11 cellular contexts compared by ENCODE assay signal in the genomic region with DNA sequence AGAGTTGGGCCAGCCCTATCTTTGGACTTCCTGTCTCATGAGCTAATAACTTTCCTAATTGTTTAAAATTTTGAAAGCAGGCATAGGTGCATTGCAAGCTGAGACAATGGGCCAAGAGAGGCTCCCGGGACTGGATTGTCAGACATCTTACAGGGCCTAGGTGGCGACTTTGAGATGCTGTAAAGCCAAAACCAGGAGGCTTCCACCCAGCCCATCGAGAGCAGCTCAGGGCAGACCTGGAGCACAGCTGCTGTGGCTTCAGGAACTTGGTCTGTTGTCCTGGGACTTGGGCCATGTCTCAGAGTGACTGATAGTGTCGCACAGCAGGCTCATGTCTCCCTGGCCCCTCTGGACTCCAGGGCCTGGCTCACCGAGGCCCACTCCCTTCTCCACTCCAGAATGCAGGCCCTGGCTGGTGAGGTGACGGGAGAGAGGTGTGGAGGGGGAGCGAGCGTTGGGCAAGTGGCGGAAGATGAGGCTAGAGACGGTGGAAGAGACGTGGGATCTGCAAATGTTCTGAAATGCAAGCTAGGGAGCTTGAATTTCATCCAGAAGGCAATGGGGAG. TPM values are rescaled to one million over a fixed set of nuclear protein-coding genes. Genes with fewer than 3 reads are reported as not detected.
DNase-seq lines count a peak whose midpoint lies in the region; ATAC-seq, FAIRE-seq and TF ChIP-seq lines count a peak whose summit lies in the region.
"Had no signal": no experiment of that assay in that cellular context is flagged by ENCODE, and none has a peak within 500 bp of the region (broad histone marks: within the 10 kb centered on the region; RNA-seq: fewer than 3 reads in every experiment).

No MANE protein-coding gene starts in this region.

- no peaks in the 10 kb centered on the region for H3K9me3 Mint-ChIP-seq in activated CD4-positive, alpha-beta T cell treated with anti-CD3 and anti-CD28 coated beads for 36 hours (ENCODE audit: low read depth)

- H3K4me3 Mint-ChIP-seq in activated CD4-positive, alpha-beta T cell treated with anti-CD3 and anti-CD28 coated beads for 36 hours, result no peak overlapping the region
- H3K4me3 Mint-ChIP-seq: activated naive CD8-positive, alpha-beta T cell had no signal

- peak overlapping the region; percentile 10 for H3K56ac ChIP-seq in mesendoderm (ENCODE audit: low read length)

- no peaks in the 10 kb centered on the region for H3K36me3 ChIP-seq in mesendoderm (ENCODE audit: control insufficient read depth, insufficient read depth, low read length)

- no peak overlapping the region for H3K18ac ChIP-seq in mesendoderm (ENCODE audit: low read length)

- CTCF ChIA-PET in activated CD4-positive, alpha-beta T cell treated with anti-CD3 and anti-CD28 coated beads for 36 hours (lab: Charles Lee), result interaction anchor here (0.6 to 1.1 kb wide), 3 partner anchors 43 to 140 kb away, joined by 3 read pairs; no protein-coding TSS in a partner anchor

- no peak overlapping the region for H2BK5ac ChIP-seq in mesendoderm (ENCODE audit: low read length)

- FAIRE-seq in D721Med (lab: Jason Lieb, UNC), result no peak

- H3K4me1 ChIP-seq in mesendoderm (ENCODE audit: control insufficient read depth, low read depth, low read length), result no peaks in the 10 kb centered on the region

- no peak overlapping the region for H3K9ac ChIP-seq in mesendoderm (ENCODE audit: low read length)

- H3K27me3 ChIP-seq in mesendoderm (ENCODE audit: insufficient read depth, low read length, poor library complexity), result no peaks in the 10 kb centered on the region

- no peak overlapping the region for H3K27ac Mint-ChIP-seq in activated CD4-positive, alpha-beta T cell treated with anti-CD3 and anti-CD28 coated beads for 36 hours
- H3K27ac Mint-ChIP-seq: activated naive CD8-positive, alpha-beta T cell had no signal

- H4K8ac ChIP-seq in mesendoderm (ENCODE audit: low read depth, low read length), result no peak overlapping the region

- no peak overlapping the region for H4K5ac ChIP-seq in mesendoderm (ENCODE audit: low read length)

- H3K79me2 ChIP-seq in mesendoderm (ENCODE audit: control insufficient read depth, insufficient read depth, low read length), result no peaks in the 10 kb centered on the region

- H3K4me3 ChIP-seq in mesendoderm (ENCODE audit: low read length), result no peak overlapping the region

- H3K4me2 ChIP-seq in mesendoderm (ENCODE audit: low read length), result no peak overlapping the region

- DNase-seq in activated CD4-positive, alpha-beta T cell treated with anti-CD3 and anti-CD28 coated beads for 36 hours, result peak; percentile 36
- DNase-seq in activated CD4-positive, alpha-beta T cell treated with anti-CD3 and anti-CD28 coated beads for 1 hour, result no peak
- DNase-seq in HT1080 (ENCODE audit: low read depth) (peak; percentile 1), UCSD-AML1 (lab: John Stamatoyannopoulos, UW; ENCODE audit: unreplicated experiment) (peak; percentile 29), mesendoderm (peak; percentile 74), D341Med (ENCODE audit: low spot score) (no peak), D721Med (ENCODE audit: insufficient read length, low spot score) (no peak)
- DNase-seq: activated CD4-positive, CD25-positive, alpha-beta regulatory T cell; NCI-H82 had no signal

- no peak overlapping the region for H2BK120ac ChIP-seq in mesendoderm (ENCODE audit: low read depth, low read length)

- intact Hi-C loops in activated CD4-positive, alpha-beta T cell treated with anti-CD3 and anti-CD28 coated beads for 36 hours (cut with DNase I, micrococcal nuclease), result no loop called here

- no peak overlapping the region for H3K23ac ChIP-seq in mesendoderm (ENCODE audit: low read length)

- H3K4me1 Mint-ChIP-seq in activated CD4-positive, alpha-beta T cell treated with anti-CD3 and anti-CD28 coated beads for 36 hours, result peaks cover 24% of the 10 kb centered on the region

- no peak overlapping the region for H2AK5ac ChIP-seq in mesendoderm (ENCODE audit: low read length)

- H3K36me3 Mint-ChIP-seq in activated CD4-positive, alpha-beta T cell treated with anti-CD3 and anti-CD28 coated beads for 36 hours (ENCODE audit: low read depth), result no peaks in the 10 kb centered on the region
- H3K36me3 Mint-ChIP-seq: activated naive CD8-positive, alpha-beta T cell had no signal

- H3K79me1 ChIP-seq in mesendoderm (ENCODE audit: low read length), result no peaks in the 10 kb centered on the region

- POLR2A ChIA-PET in activated CD4-positive, alpha-beta T cell treated with anti-CD3 and anti-CD28 coated beads for 36 hours (lab: Charles Lee), result no interaction called here

- no peak overlapping the region for H2BK15ac ChIP-seq in mesendoderm (replicated peaks; ENCODE audit: low read depth)

- no CpG with 5 or more reads among the region's 11 CpGs for WGBS in mesendoderm (ENCODE audit: extremely low coverage, insufficient coverage, low lambda C conversion rate)

- H3K27ac ChIP-seq in mesendoderm (ENCODE audit: low read depth, low read length), result no peak overlapping the region

- H3K4ac ChIP-seq in mesendoderm (ENCODE audit: low read depth, low read length), result no peak overlapping the region

- ATAC-seq in activated CD4-positive, alpha-beta T cell treated with anti-CD3 and anti-CD28 coated beads for 36 hours, result no peak
- ATAC-seq in HG02885 (IDR thresholded peaks at IDR 0.05; ENCODE audit: poor library complexity, unreplicated experiment), result no peak

- no peak for TF ChIP-seq CTCF in D721Med (IDR thresholded peaks at IDR 0.05; ENCODE audit: insufficient read depth, missing control alignments)

- H3K27me3 Mint-ChIP-seq in activated CD4-positive, alpha-beta T cell treated with anti-CD3 and anti-CD28 coated beads for 36 hours, result no peaks in the 10 kb centered on the region
- H3K27me3 Mint-ChIP-seq: activated naive CD8-positive, alpha-beta T cell had no signal

RNA-seq across cellular contexts. Expression of gene MTM1, which starts 24.1 kb away (rescaled TPM):
- 10 to 100 TPM; 23.1 to 31.3 TPM for total RNA-seq in activated CD4-positive, alpha-beta T cell treated with anti-CD3 and anti-CD28 coated beads for 36 hours
- total RNA-seq in HT1080 (2014; rRNA removed; shearing (Covaris generic)), result 4.9 and 6.4 TPM in 2 replicates
- polyA plus RNA-seq in HT1080 (2015; cell fraction: cytosol; rRNA removed), result 5.7 and 7.0 TPM in 2 replicates
- polyA plus RNA-seq in HT1080 (2015; cell fraction: nucleus; rRNA removed), result 9.9 and 10.2 TPM in 2 replicates
- polyA plus RNA-seq in mesendoderm (2013, experiment 1 of 2), result 4.2 TPM
- 4.3 TPM for polyA plus RNA-seq in mesendoderm (2013, experiment 2 of 2)

Comparison
In these comparisons a context has a peak if more than half of its experiments do, and no peak if none do; other contexts are left out.
1. DNase-seq: peak in activated CD4-positive, alpha-beta T cell treated with anti-CD3 and anti-CD28 coated beads for 36 hours (single experiment), HT1080 (single experiment), UCSD-AML1 (single experiment) and mesendoderm (single experiment); none in activated CD4-positive, alpha-beta T cell treated with anti-CD3 and anti-CD28 coated beads for 1 hour (single experiment), D341Med (single experiment) and D721Med (single experiment).